9 cellular contexts compared by ENCODE assay signal in the genomic region with DNA sequence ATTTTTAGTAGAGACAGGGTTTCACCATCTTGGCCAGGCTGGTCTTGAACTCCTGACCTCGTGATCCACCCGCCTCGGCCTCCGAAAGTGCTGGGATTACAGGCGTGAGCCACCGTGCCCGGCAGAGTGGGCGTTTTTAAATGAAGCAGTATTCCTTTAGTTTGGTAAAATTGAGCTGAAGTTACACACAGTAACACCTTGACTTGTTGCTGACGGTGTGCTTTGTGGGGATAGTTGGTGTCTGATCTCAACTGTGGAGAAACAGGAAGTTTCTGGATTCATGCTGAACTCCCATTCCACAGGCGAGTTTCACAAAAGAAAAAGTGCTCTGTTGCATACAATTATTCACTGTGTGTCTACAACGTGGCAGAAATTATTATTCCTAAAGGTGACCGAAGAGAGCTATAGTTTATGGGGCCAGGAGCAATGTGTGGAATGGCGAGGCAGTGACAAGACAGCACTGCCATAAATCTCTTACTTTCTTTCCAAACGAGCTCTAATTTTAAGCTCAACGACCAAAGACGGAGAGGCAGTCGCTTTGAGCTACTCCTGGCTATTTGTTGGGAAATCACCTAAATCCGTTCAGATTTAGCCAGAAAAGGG. TPM values are rescaled to one million over a fixed set of nuclear protein-coding genes. Genes with fewer than 3 reads are reported as not detected.
DNase-seq lines count a peak whose midpoint lies in the region; ATAC-seq and TF ChIP-seq lines count a peak whose summit lies in the region.
"Had no signal": no experiment of that assay in that cellular context is flagged by ENCODE, and none has a peak within 500 bp of the region (broad histone marks: within the 10 kb centered on the region; RNA-seq: fewer than 3 reads in every experiment).

No MANE protein-coding gene starts in this region.

- peaks cover 11% of the 10 kb centered on the region for H3K4me1 Mint-ChIP-seq in neural progenitor cell

- H3K4me2 ChIP-seq in DOHH2 (ENCODE audit: low read length) (peak overlapping the region; percentile 85), neural progenitor cell (peak overlapping the region; percentile 68)
- H3K4me2 ChIP-seq: KMS-11 had no signal

- H3K4me3 Mint-ChIP-seq in neural progenitor cell = peak overlapping the region; percentile 90

- H4K20me1 ChIP-seq in DOHH2 (ENCODE audit: control insufficient read depth, insufficient read depth, low read depth, low read length) (no peaks in the 10 kb centered on the region), neural progenitor cell (ENCODE audit: low read depth) (no peaks in the 10 kb centered on the region)

- TF ChIP-seq CTCF in DOHH2 (IDR thresholded peaks at IDR 0.05; ENCODE audit: low read depth, low read length, poor library complexity, severe bottlenecking) (no peak), HL-60 (IDR thresholded peaks at IDR 0.05; ENCODE audit: insufficient read depth, low read length) (no peak), neural progenitor cell (IDR thresholded peaks at IDR 0.05) (no peak)

- peaks cover 3% of the 10 kb centered on the region for H3K36me3 Mint-ChIP-seq in neural progenitor cell

- peak overlapping the region; percentile 71 for H2AFZ ChIP-seq in neural progenitor cell (replicated peaks)

- DNase-seq in HL-60 (ENCODE audit: low read depth in 1 of 2, low spot score in 1 of 2) (peak in 1 of 2 experiments; percentile 19), dermis blood vessel endothelial cell (peak; percentile 1), neural progenitor cell (ENCODE audit: low spot score) (no peak)

- H3K27ac Mint-ChIP-seq in neural progenitor cell = no peak overlapping the region

- H3K27ac ChIP-seq in DOHH2 (ENCODE audit: low read depth, low read length) (no peak overlapping the region), HL-60 (replicated peaks) (no peak overlapping the region), neural progenitor cell (no peak overlapping the region)
- H3K27ac ChIP-seq: KMS-11 had no signal

- peaks cover 3% of the 10 kb centered on the region for H3K9me3 Mint-ChIP-seq in neural progenitor cell

- H3F3A ChIP-seq in DOHH2 (ENCODE audit: control insufficient read depth, insufficient read depth) (peaks cover 12% of the 10 kb centered on the region), neural progenitor cell (ENCODE audit: low read depth) (no peaks in the 10 kb centered on the region)

- H3K36me3 ChIP-seq in DOHH2 (ENCODE audit: control insufficient read depth, low read length) (no peaks in the 10 kb centered on the region), neural progenitor cell (no peaks in the 10 kb centered on the region)

- ATAC-seq in GM21360 (IDR thresholded peaks at IDR 0.05; ENCODE audit: unreplicated experiment) (no peak), GM18868 (IDR thresholded peaks at IDR 0.05; ENCODE audit: unreplicated experiment) (no peak), HG03139 (IDR thresholded peaks at IDR 0.05; ENCODE audit: unreplicated experiment) (no peak), GM19351 (IDR thresholded peaks at IDR 0.05; ENCODE audit: unreplicated experiment) (no peak)

- H3K9me3 ChIP-seq in DOHH2 (ENCODE audit: control insufficient read depth, insufficient read depth, low read length) (no peaks in the 10 kb centered on the region), neural progenitor cell (ENCODE audit: low read depth) (no peaks in the 10 kb centered on the region)

- no peak overlapping the region for H3K9ac ChIP-seq in neural progenitor cell
- H3K9ac ChIP-seq: KMS-11 had no signal

- H3K9me2 ChIP-seq in DOHH2 (replicated peaks; ENCODE audit: control insufficient read depth, low read length) = no peaks in the 10 kb centered on the region

- H3K27me3 ChIP-seq in DOHH2 (ENCODE audit: control insufficient read depth, low read length) (peaks cover 6% of the 10 kb centered on the region), HL-60 (ENCODE audit: insufficient read depth, poor library complexity, severe bottlenecking) (peaks cover 3% of the 10 kb centered on the region), neural progenitor cell (no peaks in the 10 kb centered on the region)

- H3K4me1 ChIP-seq in DOHH2 (ENCODE audit: control insufficient read depth, low read length) = peaks cover 13% of the 10 kb centered on the region
- no peaks in the 10 kb centered on the region for H3K4me1 ChIP-seq in neural progenitor cell

- no peaks in the 10 kb centered on the region for H3K27me3 Mint-ChIP-seq in neural progenitor cell (ENCODE audit: insufficient read depth, low read depth)

- H3K79me2 ChIP-seq in DOHH2 (ENCODE audit: control insufficient read depth, low read length) = no peaks in the 10 kb centered on the region
- H3K79me2 ChIP-seq in neural progenitor cell (ENCODE audit: low read depth) = no peaks in the 10 kb centered on the region

- peak overlapping the region; percentile 71 for H3K4me3 ChIP-seq in DOHH2 (ENCODE audit: low read length)
- H3K4me3 ChIP-seq in HL-60 (replicated peaks; ENCODE audit: insufficient read depth, low read length) = peak overlapping the region; percentile 17
- H3K4me3 ChIP-seq in neural progenitor cell = peak overlapping the region; percentile 55

RNA-seq across cellular contexts. Expression of gene CABYR, which starts 0.5 kb away (rescaled TPM):
- total RNA-seq in dermis blood vessel endothelial cell (1.0 and 3.1 TPM in 2 replicates), neural progenitor cell (ENCODE audit: low replicate concordance) (12.0 and 14.2 TPM in 2 replicates)

Comparison
In these comparisons a context has a peak if more than half of its experiments do, and no peak if none do; other contexts are left out.
1. H3K4me3 ChIP-seq: peak in every context shown above with its lines; median percentile 71 in DOHH2; 55 in neural progenitor cell; 17 in HL-60.